ENCODE assay signal across 15 cellular contexts in the genomic region with DNA sequence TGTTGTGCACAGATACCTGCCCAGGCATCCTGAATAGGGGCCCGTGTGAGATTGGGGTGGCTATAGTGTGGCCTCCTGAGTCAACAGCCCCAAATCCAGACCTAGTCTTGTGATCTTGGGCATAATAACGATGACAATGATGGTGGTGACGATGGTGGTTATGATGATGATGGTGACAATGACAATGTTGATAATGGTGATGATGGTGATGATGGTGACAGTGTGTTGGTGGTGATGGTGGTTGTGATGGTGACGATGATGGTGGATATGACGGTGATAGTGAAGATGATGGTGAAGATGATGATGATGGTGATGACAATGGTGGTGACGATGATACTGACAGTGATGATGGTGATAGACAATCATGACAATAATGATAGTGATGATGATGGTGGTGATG. TPM values are rescaled to one million over a fixed set of nuclear protein-coding genes. Genes with fewer than 3 reads are reported as not detected.
DNase-seq lines count a peak whose midpoint lies in the region; ATAC-seq and TF ChIP-seq lines count a peak whose summit lies in the region.
"Had no signal": no experiment of that assay in that cellular context is flagged by ENCODE, and none has a peak within 500 bp of the region (broad histone marks: within the 10 kb centered on the region; RNA-seq: fewer than 3 reads in every experiment).

No MANE protein-coding gene starts in this region.

- H3K9me3 ChIP-seq in WERI-Rb-1 (ENCODE audit: severe bottlenecking), result no peaks in the 10 kb centered on the region

- H3K9me3 Mint-ChIP-seq in GM23338 (peaks cover 5% of the 10 kb centered on the region), immature natural killer cell (no peaks in the 10 kb centered on the region)
- H3K9me3 Mint-ChIP-seq in stimulated activated memory B cell treated with anti-CD40 and anti-IgM and Interleukin-4, amounts not matched to agents 10 μg/mL and 1 μg/mL and 100 μg/mL, for 72 hours, result peaks cover 5% of the 10 kb centered on the region

- H3K4me2 ChIP-seq in GM23338, result no peak overlapping the region

- TF ChIP-seq CTCF in GM23338 (conservative IDR thresholded peaks at IDR 0.05; ENCODE audit: low read depth in 2 of 2) (no peak), WERI-Rb-1 (IDR thresholded peaks at IDR 0.05; ENCODE audit: low read depth, low read length) (no peak)

- H3F3A ChIP-seq in GM23338 (replicated peaks; ENCODE audit: low read depth), result peaks cover 30% of the 10 kb centered on the region; the same call in 1 of the 2 replicates

- peaks cover 28% of the 10 kb centered on the region for H3K4me1 Mint-ChIP-seq in GM23338
- peaks cover 23 to 35% of the 10 kb centered on the region in 2 donors for H3K4me1 Mint-ChIP-seq in immature natural killer cell
- peaks cover 44% of the 10 kb centered on the region for H3K4me1 Mint-ChIP-seq in stimulated activated memory B cell treated with anti-CD40 and anti-IgM and Interleukin-4, amounts not matched to agents 10 μg/mL and 1 μg/mL and 100 μg/mL, for 72 hours

- no peak for DNase-seq in GM23338 (ENCODE audit: low spot score)
- DNase-seq in WERI-Rb-1, result no peak
- no peak for DNase-seq in immature natural killer cell
- DNase-seq in NOMO-1 treated with dmso at 0.1 percent for 144 hours (lab: John Stamatoyannopoulos, UW; ENCODE audit: unreplicated experiment), result no peak
- DNase-seq: activated T-cell treated with anti-CD3 and anti-CD28 coated beads for 4 hours; HFFc6; MV-4-11; stimulated activated CD4-positive, alpha-beta T cell treated with anti-CD3 and anti-CD28 coated beads, Interleukin-2, amount 100 ng/mL, for 48 hours; stimulated activated naive B cell treated with anti-CD40 and anti-IgM and Interleukin-4, amounts not matched to agents 10 μg/mL and 1 μg/mL and 100 μg/mL, for 72 hours had no signal

- ATAC-seq in GM23338, result no peak
- no peak for ATAC-seq in stimulated activated memory B cell treated with anti-CD40 and anti-IgM and Interleukin-4, amounts not matched to agents 10 μg/mL and 1 μg/mL and 100 μg/mL, for 72 hours
- no peak for ATAC-seq in GM19328 (IDR thresholded peaks at IDR 0.05; ENCODE audit: unreplicated experiment)
- no peak for ATAC-seq in activated CD4-positive, CD25-positive, alpha-beta regulatory T cell treated with anti-CD3 and anti-CD28 coated beads, Interleukin-2, amount 50 U/mL, for 24 hours

- H3K27me3 Mint-ChIP-seq in GM23338 (ENCODE audit: insufficient read depth, low read depth, poor library complexity) (peaks cover 28% of the 10 kb centered on the region), immature natural killer cell (ENCODE audit: low read depth in 3 of 3) (peaks cover 3 to 7% (median 3%) of the 10 kb centered on the region in 3 donors)
- no peaks in the 10 kb centered on the region for H3K27me3 Mint-ChIP-seq in stimulated activated memory B cell treated with anti-CD40 and anti-IgM and Interleukin-4, amounts not matched to agents 10 μg/mL and 1 μg/mL and 100 μg/mL, for 72 hours
- H3K27me3 Mint-ChIP-seq: stimulated activated naive B cell treated with anti-CD40 and anti-IgM and Interleukin-4, amounts not matched to agents 10 μg/mL and 1 μg/mL and 100 μg/mL, for 72 hours had no signal

- no peak overlapping the region for H3K4me3 ChIP-seq in GM23338
- H3K4me3 ChIP-seq in WERI-Rb-1 (ENCODE audit: low read depth, low read length), result no peak overlapping the region

- H3K9me2 ChIP-seq in GM23338 (ENCODE audit: insufficient read depth), result no peaks in the 10 kb centered on the region; the same call in 1 of the 2 replicates

- peaks cover 28% of the 10 kb centered on the region for H3K79me2 ChIP-seq in GM23338 (replicated peaks; ENCODE audit: insufficient read depth)

- H3K4me3 Mint-ChIP-seq in GM23338 (peak overlapping the region; percentile 3; the same call in 1 of the 3 replicates), immature natural killer cell (peak overlapping the region in 1 of 5 donors; percentile 2)
- H3K4me3 Mint-ChIP-seq in stimulated activated memory B cell treated with anti-CD40 and anti-IgM and Interleukin-4, amounts not matched to agents 10 μg/mL and 1 μg/mL and 100 μg/mL, for 72 hours, result no peak overlapping the region
- H3K4me3 Mint-ChIP-seq: HFFc6 had no signal

- peaks cover 4% of the 10 kb centered on the region; the same call in 1 of the 2 replicates for H4K20me1 ChIP-seq in GM23338 (replicated peaks; ENCODE audit: insufficient read depth)

- no peak overlapping the region for H3K27ac Mint-ChIP-seq in GM23338
- peak overlapping the region; percentile 55 to 92 (median 81) for H3K27ac Mint-ChIP-seq in immature natural killer cell
- H3K27ac Mint-ChIP-seq in stimulated activated memory B cell treated with anti-CD40 and anti-IgM and Interleukin-4, amounts not matched to agents 10 μg/mL and 1 μg/mL and 100 μg/mL, for 72 hours, result peak overlapping the region; percentile 0
- H3K27ac Mint-ChIP-seq: HFFc6; stimulated activated naive B cell treated with anti-CD40 and anti-IgM and Interleukin-4, amounts not matched to agents 10 μg/mL and 1 μg/mL and 100 μg/mL, for 72 hours had no signal

- H3K27ac ChIP-seq in GM23338 (ENCODE audit: low read depth) (peak overlapping the region; percentile 26; the same call in 1 of the 2 replicates), WERI-Rb-1 (peak overlapping the region; percentile 61)
- H3K27ac ChIP-seq: VCaP had no signal

- peaks cover 11% of the 10 kb centered on the region for H3K4me1 ChIP-seq in GM23338 (ENCODE audit: insufficient read depth)

- no peak overlapping the region for H2AFZ ChIP-seq in GM23338

- H3K36me3 Mint-ChIP-seq in GM23338 (ENCODE audit: low read depth) (peaks cover 31% of the 10 kb centered on the region), immature natural killer cell (peaks cover 6 to 10% (median 9%) of the 10 kb centered on the region in 3 donors)
- H3K36me3 Mint-ChIP-seq in stimulated activated memory B cell treated with anti-CD40 and anti-IgM and Interleukin-4, amounts not matched to agents 10 μg/mL and 1 μg/mL and 100 μg/mL, for 72 hours, result peaks cover 14% of the 10 kb centered on the region

- H3K27me3 ChIP-seq in GM23338 (ENCODE audit: insufficient read depth) (no peaks in the 10 kb centered on the region), WERI-Rb-1 (ENCODE audit: insufficient read depth, low read depth, severe bottlenecking) (no peaks in the 10 kb centered on the region)

- H3K36me3 ChIP-seq in GM23338 (ENCODE audit: insufficient read depth), result no peaks in the 10 kb centered on the region
- peaks cover 2% of the 10 kb centered on the region for H3K36me3 ChIP-seq in WERI-Rb-1

TF ChIP-seq in GM23338, 12 proteins besides CTCF, POLR2A, EP300 and RAD21 (continues in another document):
- TF ChIP-seq STAT1 (IDR thresholded peaks at IDR 0.05; ENCODE audit: unreplicated experiment) (no peak), EZH2phosphoT487 (IDR thresholded peaks at IDR 0.05; ENCODE audit: unreplicated experiment) (no peak)

RNA-seq across cellular contexts. Expression of a gene that starts 5.1 kb away (rescaled TPM):
- total RNA-seq in GM23338 (2014; rRNA removed; shearing (Covaris generic)), result 759 and 964 TPM in 2 replicates
- polyA plus RNA-seq in GM23338 (2016; fragmentation: Nextera tagmentation; extraction: Ambion mirVana), result 2,298 and 2,471 TPM in 2 replicates
- polyA plus RNA-seq in immature natural killer cell, result 1,000 to 10,000 TPM in 2 of 3 donors, 100 to 1,000 TPM in 1; 743 to 1,716 (median 1,008) TPM

RNA-seq across cellular contexts. Expression of a gene that starts 14.7 kb away (rescaled TPM):
- total RNA-seq in GM23338 (2014; rRNA removed; shearing (Covaris generic)), result 215 and 298 TPM in 2 replicates
- polyA plus RNA-seq in GM23338 (2016; fragmentation: Nextera tagmentation; extraction: Ambion mirVana) (192 and 201 TPM in 2 replicates), immature natural killer cell (under 1 TPM in 1 of 3 donors, not detected in 2; 0.30 TPM)

RNA-seq across cellular contexts. Expression of a gene that starts 25.2 kb away (rescaled TPM):
- total RNA-seq in GM23338 (2014; rRNA removed; shearing (Covaris generic)), result 12.6 and 12.7 TPM in 2 replicates
- 4.3 and 5.1 TPM in 2 replicates for polyA plus RNA-seq in GM23338 (2016; fragmentation: Nextera tagmentation; extraction: Ambion mirVana)
- polyA plus RNA-seq in immature natural killer cell, result 1 to 10 TPM; 1.3 to 2.6 (median 2.5) TPM

RNA-seq across cellular contexts. Expression of a gene that starts 45.5 kb away (rescaled TPM):
- 0.66 and 1.1 TPM in 2 replicates for total RNA-seq in GM23338 (2014; rRNA removed; shearing (Covaris generic))
- polyA plus RNA-seq in GM23338 (2016; fragmentation: Nextera tagmentation; extraction: Ambion mirVana) (0.10 and 0.64 TPM in 2 replicates), immature natural killer cell (not detected)
- total RNA-seq: dermis blood vessel endothelial cell, HFFc6, pulmonary artery endothelial cell had no signal

Comparison
In these comparisons a context has a peak if more than half of its experiments do, and no peak if none do; other contexts are left out.
1. RNA of a gene that starts 14.7 kb away (polyA plus RNA-seq): 192 to 201 TPM in GM23338; 0.30 TPM in immature natural killer cell; every median in the first group is over 100 times any median in the second.